ENCODE assay signal across 13 cellular contexts in genomic region chr16:10093564-10093963, GRCh38.
"Had no signal": no experiment of that assay in that cellular context is flagged by ENCODE, and none has a peak within 500 bp of the region (broad histone marks: within the 10 kb centered on the region; RNA-seq: fewer than 3 reads in every experiment).

No MANE protein-coding gene starts in this region.

- ATAC-seq: foreskin keratinocyte; mucosa of descending colon; natural killer cell; right cardiac atrium; stimulated activated effector memory CD8-positive, alpha-beta T cell treated with anti-CD3 and anti-CD28 coated beads, Interleukin-12 subunit alpha, Interleukin-12 subunit beta, amount 100 ng/mL, for 72 hours had no signal

- H3K4me1 ChIP-seq: foreskin keratinocyte, transverse colon had no signal

- H3K4me3 ChIP-seq: dorsolateral prefrontal cortex, mucosa of descending colon, transverse colon had no signal

- H3K27me3 ChIP-seq: dorsolateral prefrontal cortex, foreskin keratinocyte, transverse colon had no signal

- DNase-seq: activated CD4-positive, alpha-beta memory T cell treated with anti-CD3 and anti-CD28 coated beads for 36 hours; activated gamma-delta T cell; activated naive CD8-positive, alpha-beta T cell treated with anti-CD3 and anti-CD28 coated beads for 36 hours; activated T-cell treated with anti-CD3 and anti-CD28 coated beads, Interleukin-2, amount 50 U/mL, for 48 hours; dorsolateral prefrontal cortex; foreskin keratinocyte; head of caudate nucleus; mucosa of descending colon; natural killer cell; posterior cingulate gyrus; right cardiac atrium; transverse colon had no signal

- H3K9me3 ChIP-seq: mucosa of descending colon, transverse colon had no signal

- H3K27ac ChIP-seq: foreskin keratinocyte, transverse colon had no signal

- H3K36me3 ChIP-seq: transverse colon had no signal
